ENCODE assay signal across 33 cellular contexts in genomic region chr19:18928018-18928805, GRCh38. TPM values are rescaled to one million over a fixed set of nuclear protein-coding genes. Genes with fewer than 3 reads are reported as not detected.
"Had no signal": no experiment of that assay in that cellular context is flagged by ENCODE, and none has a peak within 500 bp of the region (broad histone marks: within the 10 kb centered on the region; RNA-seq: fewer than 3 reads in every experiment).

No MANE protein-coding gene starts in this region.

- H3K27me3 Mint-ChIP-seq: activated naive CD8-positive, alpha-beta T cell; memory B cell had no signal

- ATAC-seq: activated T-cell treated with anti-CD3 and anti-CD28 coated beads, Interleukin-2, amount 50 U/mL, for 72 hours; body of pancreas; esophagus mucosa; heart left ventricle; left colon; naive thymus-derived CD4-positive, alpha-beta T cell; sciatic nerve; stimulated activated naive CD8-positive, alpha-beta T cell treated with anti-CD3 and anti-CD28 coated beads, Interleukin-15, Interleukin-2, amounts not matched to agents 100 U/mL and 50 U/mL, for 24 hours; T-cell had no signal

- H3K4me1 ChIP-seq: body of pancreas, vagina had no signal

- DNase-seq: activated B cell treated with CpG ODN at 0.5 μM for 24 hours; activated CD4-positive, alpha-beta T cell treated with anti-CD3 and anti-CD28 coated beads, Interleukin-2, amount 50 U/mL, for 4 hours; activated naive CD4-positive, alpha-beta T cell treated with Interleukin-2 at 50 U/mL for 16 hours; activated T-cell treated with anti-CD3 and anti-CD28 coated beads for 4 hours; activated T-cell treated with anti-CD3 and anti-CD28 coated beads, Interleukin-2, amount 50 U/mL, for 72 hours; adrenal gland; aorta; body of pancreas; cortex of kidney; foreskin fibroblast; heart left ventricle; immature natural killer cell; kidney; left colon; midbrain; naive thymus-derived CD4-positive, alpha-beta T cell; nucleus accumbens; stimulated activated CD4-positive, alpha-beta T cell treated with anti-CD3 and anti-CD28 coated beads, Interleukin-12 subunit alpha, Interleukin-12 subunit beta, amount 100 ng/mL, for 4 hours; stimulated activated CD4-positive, alpha-beta T cell treated with anti-CD3 and anti-CD28 coated beads, Interleukin-4, amount 100 ng/mL, for 1 hour; stimulated activated naive CD8-positive, alpha-beta T cell treated with anti-CD3 and anti-CD28 coated beads, Interleukin-15, Interleukin-2, amounts not matched to agents 100 U/mL and 50 U/mL, for 24 hours; T-cell; upper lobe of left lung had no signal

- H3K27ac ChIP-seq: adrenal gland, body of pancreas, cardiac muscle cell, heart left ventricle, skin epidermis, thoracic aorta, upper lobe of left lung, vagina had no signal

- H3K27ac Mint-ChIP-seq: activated B cell treated with CpG ODN at 0.5 μM for 24 hours; activated naive CD8-positive, alpha-beta T cell; activated T-cell treated with anti-CD3 and anti-CD28 coated beads, Interleukin-2, amount 50 U/mL, for 72 hours; immature natural killer cell; memory B cell; naive thymus-derived CD4-positive, alpha-beta T cell; T-cell; T-helper 2 cell treated with Interferon-gamma antibody and Interleukin-4, amounts not matched to agents 5 μg/mL and 100 μg/mL, for 36 hours had no signal

- H3K4me3 Mint-ChIP-seq: activated B cell treated with CpG ODN at 0.5 μM for 24 hours; activated naive CD8-positive, alpha-beta T cell; activated T-cell treated with anti-CD3 and anti-CD28 coated beads, Interleukin-2, amount 50 U/mL, for 72 hours; immature natural killer cell; memory B cell; naive thymus-derived CD4-positive, alpha-beta T cell; T-cell; T-helper 2 cell treated with Interferon-gamma antibody and Interleukin-4, amounts not matched to agents 5 μg/mL and 100 μg/mL, for 36 hours had no signal

- H3K36me3 Mint-ChIP-seq: activated naive CD8-positive, alpha-beta T cell had no signal

- H3K4me3 ChIP-seq: adrenal gland, body of pancreas, cardiac muscle cell, heart left ventricle, skin epidermis, thoracic aorta, upper lobe of left lung, vagina had no signal

- H3K9me3 ChIP-seq: adrenal gland, body of pancreas, heart left ventricle, thoracic aorta, upper lobe of left lung, vagina had no signal

- H3K27me3 ChIP-seq: adrenal gland, body of pancreas, cardiac muscle cell, heart left ventricle, upper lobe of left lung, vagina had no signal

RNA-seq across cellular contexts. Expression of gene HOMER3, which starts 12.8 kb away (rescaled TPM):
- polyA plus RNA-seq: naive thymus-derived CD4-positive, alpha-beta T cell had no signal

RNA-seq across cellular contexts. Expression of gene CERS1, which starts 32.3 kb away (rescaled TPM):
- total RNA-seq: activated B cell treated with CpG ODN at 0.5 μM for 24 hours; activated T-cell treated with anti-CD3 and anti-CD28 coated beads, Interleukin-2, amount 50 U/mL, for 72 hours; esophagus mucosa; naive thymus-derived CD4-positive, alpha-beta T cell; subcutaneous adipose tissue had no signal
- polyA plus RNA-seq: immature natural killer cell; liver; naive thymus-derived CD4-positive, alpha-beta T cell had no signal
